8 cellular contexts compared by ENCODE assay signal in the genomic region with DNA sequence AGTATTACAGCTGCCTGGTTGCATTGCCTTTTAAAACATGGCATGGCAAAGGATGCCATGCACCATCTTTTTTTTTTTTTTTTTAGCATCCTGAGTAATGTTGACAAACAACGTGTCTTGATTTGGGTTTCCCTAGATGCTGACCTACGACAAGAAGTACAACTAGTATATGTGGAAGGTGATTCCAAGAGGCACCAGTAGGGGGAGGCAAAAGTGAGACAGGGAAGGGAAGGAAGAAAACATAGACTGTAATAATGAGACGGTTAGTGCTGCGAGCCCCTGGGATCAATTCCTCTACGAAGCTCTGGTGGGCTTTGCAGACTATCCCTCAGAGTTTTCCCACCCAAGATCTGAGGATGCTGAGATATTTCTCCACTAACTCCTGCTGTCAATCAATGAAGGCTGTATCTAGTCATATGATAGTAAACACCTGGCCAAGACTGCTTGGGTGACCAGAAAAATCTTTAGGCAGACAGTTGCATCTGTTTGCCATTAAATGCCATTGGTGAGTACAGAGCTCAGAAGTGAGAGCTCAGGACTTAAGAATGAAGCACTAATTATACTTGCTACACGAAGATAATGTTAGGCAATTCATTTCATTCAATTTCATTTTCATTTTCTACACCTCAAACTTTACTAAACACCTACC.
DNase-seq lines count a peak whose midpoint lies in the region; ATAC-seq and TF ChIP-seq lines count a peak whose summit lies in the region.

No MANE protein-coding gene starts in this region.

- peak; percentile 3 for DNase-seq in GM12864 (ENCODE audit: low read depth)
- DNase-seq in SK-N-DZ (ENCODE audit: low spot score) = peak; percentile 36
- peak; percentile 55 for DNase-seq in left kidney (ENCODE audit: low read depth, low spot score)
- DNase-seq in A172 (ENCODE audit: low spot score) = no peak
- DNase-seq in cerebellar nuclear complex (lab: John Stamatoyannopoulos, UW) = no peak
- DNase-seq in GM19240 (ENCODE audit: insufficient read length, low spot score) = no peak

- ATAC-seq in HG02763 (IDR thresholded peaks at IDR 0.05; ENCODE audit: unreplicated experiment) (peak; percentile 58), GM19324 (IDR thresholded peaks at IDR 0.05; ENCODE audit: low FRiP score, unreplicated experiment) (no peak)

- TF ChIP-seq CTCF in GM12864 (IDR thresholded peaks at IDR 0.05; ENCODE audit: low read depth, low read length, missing control alignments) = peak; percentile 65

- H3K4me3 ChIP-seq in GM12864 (ENCODE audit: low read depth, low read length) = no peak overlapping the region

Comparison
In these comparisons a context has a peak if more than half of its experiments do, and no peak if none do; other contexts are left out.
1. DNase-seq: peak in GM12864 (single experiment), SK-N-DZ (single experiment) and left kidney (single experiment); none in A172 (single experiment), cerebellar nuclear complex (0 of 2) and GM19240 (single experiment).